Comparison of ENCODE assay signal across 15 cellular contexts in genomic region chr2:71796174-71796592, GRCh38.
A peak's percentile ranks its signal among the peaks of the same experiment; 100 is the strongest.
DNase-seq lines count a peak whose midpoint lies in the region.
"Had no signal": no experiment of that assay in that cellular context is flagged by ENCODE, and none has a peak within 500 bp of the region (broad histone marks: within the 10 kb centered on the region; RNA-seq: fewer than 3 reads in every experiment).

No MANE protein-coding gene starts in this region.

- DNase-seq in AG08396 (ENCODE audit: low spot score) = peak; percentile 56
- peak; percentile 43 for DNase-seq in HS-27A (ENCODE audit: low read depth)
- peak; percentile 40 for DNase-seq in amniotic stem cell (lab: John Stamatoyannopoulos, UW)
- DNase-seq in iPS-NIHi7 (ENCODE audit: extremely low spot score) = peak; percentile 37
- no peak for DNase-seq in DMS153 treated with DMSO at 0.1 percent for 48 hours (lab: John Stamatoyannopoulos, UW; ENCODE audit: unreplicated experiment)
- DNase-seq in effector CD8-positive, alpha-beta T cell (lab: John Stamatoyannopoulos, UW) = no peak
- no peak for DNase-seq in GDM1 (lab: John Stamatoyannopoulos, UW)
- no peak for DNase-seq in NCI-H1105 treated with DMSO at 0.1 percent for 48 hours (lab: John Stamatoyannopoulos, UW)
- DNase-seq: AML-193; DMS79 treated with DMSO at 0.1 percent for 48 hours; effector memory CD8-positive, alpha-beta T cell; hippocampal formation; MG63; pancreas; stimulated activated CD4-positive, alpha-beta T cell treated with anti-CD3 and anti-CD28 coated beads, Interleukin-2, amount 100 ng/mL, for 24 hours had no signal

Comparison
In these comparisons a context has a peak if more than half of its experiments do, and no peak if none do; other contexts are left out.
1. DNase-seq: peak in AG08396 (single experiment), HS-27A (single experiment), amniotic stem cell (single experiment) and iPS-NIHi7 (single experiment); none in DMS153 treated with DMSO at 0.1 percent for 48 hours (single experiment), effector CD8-positive, alpha-beta T cell (single experiment), GDM1 (single experiment) and NCI-H1105 treated with DMSO at 0.1 percent for 48 hours (single experiment).